In genomic region chr11:131522851-131523250, GRCh38 we compare ENCODE assay signal across 16 cellular contexts.
"Had no signal": no experiment of that assay in that cellular context is flagged by ENCODE, and none has a peak within 500 bp of the region (broad histone marks: within the 10 kb centered on the region; RNA-seq: fewer than 3 reads in every experiment).

No MANE protein-coding gene starts in this region.

- DNase-seq: effector memory CD4-positive, alpha-beta T cell; heart right ventricle; hypothalamus; islet precursor cell; left ventricle myocardium superior; mesenchymal stem cell; midbrain; naive B cell; nephron progenitor cell; psoas muscle; sigmoid colon; small intestine; stimulated activated CD4-positive, alpha-beta T cell treated with anti-CD3 and anti-CD28 coated beads, Interleukin-12 subunit alpha, Interleukin-12 subunit beta, amount 100 ng/mL, for 4 hours; stimulated activated naive CD4-positive, alpha-beta T cell treated with Interleukin-2 at 50 U/mL for 16 hours; trophoblast cell had no signal

- ATAC-seq: esophagus mucosa, heart right ventricle, left ventricle myocardium superior, psoas muscle had no signal
